1 cellular context compared by ENCODE assay signal in genomic region chr12:38904417-38904931, GRCh38.
A peak's percentile ranks its signal among the peaks of the same experiment; 100 is the strongest.
TF ChIP-seq lines count a peak whose summit lies in the region.

No MANE protein-coding gene starts in this region.

TF ChIP-seq in GM12878, 131 proteins besides CTCF, POLR2A, EP300 and RAD21:
- TF ChIP-seq CBFB (IDR thresholded peaks at IDR 0.05; ENCODE audit: low read depth) (0 out of 2 replicates have a peak, but pooled peaks have one; percentile 29), ZNF217 (IDR thresholded peaks at IDR 0.05) (0 out of 2 replicates have a peak, but pooled peaks have one; percentile 42), SMARCA5 (IDR thresholded peaks at IDR 0.05) (peak; percentile 18; the same call in 1 of the 2 replicates), MLLT1 (IDR thresholded peaks at IDR 0.05) (peak; percentile 98)
- TF ChIP-seq, protein P1, sequence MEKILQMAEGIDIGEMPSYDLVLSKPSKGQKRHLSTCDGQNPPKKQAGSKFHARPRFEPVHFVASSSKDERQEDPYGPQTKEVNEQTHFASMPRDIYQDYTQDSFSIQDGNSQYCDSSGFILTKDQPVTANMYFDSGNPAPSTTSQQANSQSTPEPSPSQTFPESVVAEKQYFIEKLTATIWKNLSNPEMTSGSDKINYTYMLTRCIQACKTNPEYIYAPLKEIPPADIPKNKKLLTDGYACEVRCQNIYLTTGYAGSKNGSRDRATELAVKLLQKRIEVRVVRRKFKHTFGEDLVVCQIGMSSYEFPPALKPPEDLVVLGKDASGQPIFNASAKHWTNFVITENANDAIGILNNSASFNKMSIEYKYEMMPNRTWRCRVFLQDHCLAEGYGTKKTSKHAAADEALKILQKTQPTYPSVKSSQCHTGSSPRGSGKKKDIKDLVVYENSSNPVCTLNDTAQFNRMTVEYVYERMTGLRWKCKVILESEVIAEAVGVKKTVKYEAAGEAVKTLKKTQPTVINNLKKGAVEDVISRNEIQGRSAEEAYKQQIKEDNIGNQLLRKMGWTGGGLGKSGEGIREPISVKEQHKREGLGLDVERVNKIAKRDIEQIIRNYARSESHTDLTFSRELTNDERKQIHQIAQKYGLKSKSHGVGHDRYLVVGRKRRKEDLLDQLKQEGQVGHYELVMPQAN (conservative IDR thresholded peaks at IDR 0.05), result 0 out of 2 replicates have a peak, but pooled peaks have one; percentile 23
